ENCODE assay signal across 8 cellular contexts in the genomic region with DNA sequence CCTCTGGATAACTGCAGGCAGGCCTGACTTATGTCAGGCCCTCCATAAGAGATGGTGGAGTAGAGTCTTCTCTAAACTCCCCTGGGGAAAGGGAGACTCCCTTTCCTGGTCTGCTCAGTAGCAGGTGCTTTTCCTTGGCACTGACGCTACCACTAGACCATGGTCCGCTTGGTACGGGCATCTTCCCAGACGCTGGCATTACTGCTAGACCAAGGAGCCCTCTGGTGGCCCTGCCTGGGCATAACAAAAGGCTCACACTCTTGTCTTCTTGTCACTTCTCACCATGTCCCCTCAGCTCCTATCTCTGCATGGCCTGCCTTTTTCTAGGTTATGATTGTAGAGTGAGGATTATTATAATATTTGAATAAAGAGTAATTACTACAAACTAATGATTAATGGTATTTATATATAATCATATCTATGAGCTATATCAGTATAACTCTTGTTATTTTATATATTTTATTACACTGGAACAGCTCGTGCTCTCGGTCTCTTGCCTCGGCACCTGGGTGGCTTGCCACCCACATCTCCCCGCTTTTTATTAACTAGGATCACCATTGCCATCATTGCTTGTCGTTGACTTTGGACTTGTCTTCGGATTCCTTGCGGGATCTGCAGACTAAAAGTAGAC. TPM values are rescaled to one million over a fixed set of nuclear protein-coding genes. Genes with fewer than 3 reads are reported as not detected.
DNase-seq lines count a peak whose midpoint lies in the region; ATAC-seq, FAIRE-seq and TF ChIP-seq lines count a peak whose summit lies in the region.

No MANE protein-coding gene starts in this region.

- intact Hi-C loops in transverse colon (cut with DNase I; ENCODE audit: low total_unique reads), result no loop called here

- TF ChIP-seq EP300 in A549 (IDR thresholded peaks at IDR 0.05), result no peak
- TF ChIP-seq EP300 in transverse colon (IDR thresholded peaks at IDR 0.05; ENCODE audit: low read depth), result no peak

- POLR2A ChIA-PET in A549 (lab: Yijun Ruan, JAX), result interaction anchor here (1.0 to 1.7 kb wide), 2 partner anchors 22 to 30 kb away, joined by 3 to 19 read pairs; no protein-coding TSS in a partner anchor

- TF ChIP-seq CTCF in A549 (IDR thresholded peaks at IDR 0.05) (peak; percentile 81), epithelial cell of esophagus (IDR thresholded peaks at IDR 0.05; ENCODE audit: insufficient read depth, low read depth, low read length, missing control alignments) (peak; percentile 83), transverse colon (IDR thresholded peaks at IDR 0.05) (peak; percentile 69 to 78 (median 76))

- H3K27ac Mint-ChIP-seq in natural killer cell treated with Interleukin-12 subunit alpha and Interleukin-12 subunit beta and Interleukin-15 and Interleukin-18, amount 100 ng/mL, for 72 hours, result no peak overlapping the region

- peaks cover 5 to 11% of the 10 kb centered on the region in 2 donors for H3K27me3 Mint-ChIP-seq in natural killer cell treated with Interleukin-12 subunit alpha and Interleukin-12 subunit beta and Interleukin-15 and Interleukin-18, amount 100 ng/mL, for 72 hours

- H3K4me3 ChIP-seq in A549 (no peak overlapping the region), epithelial cell of esophagus (ENCODE audit: low read length) (no peak overlapping the region), transverse colon (no peak overlapping the region)

- no peak overlapping the region for H3K4me3 Mint-ChIP-seq in natural killer cell treated with Interleukin-12 subunit alpha and Interleukin-12 subunit beta and Interleukin-15 and Interleukin-18, amount 100 ng/mL, for 72 hours

- FAIRE-seq in A549 (lab: Jason Lieb, UNC) (no peak), GM18507 (lab: Jason Lieb, UNC) (peak; percentile 79)

- H3K27ac ChIP-seq in A549 (no peak overlapping the region), transverse colon (no peak overlapping the region)

- no peaks in the 10 kb centered on the region for H3K9me3 ChIP-seq in A549
- no peaks in the 10 kb centered on the region for H3K9me3 ChIP-seq in transverse colon

- no peaks in the 10 kb centered on the region for H3K27me3 ChIP-seq in transverse colon

- no peak for TF ChIP-seq POLR2A in A549 (IDR thresholded peaks at IDR 0.05; ENCODE audit: low read length)
- no peak for TF ChIP-seq POLR2A in transverse colon (IDR thresholded peaks at IDR 0.05)

- peak in 1 of 2 experiments; percentile 83 for DNase-seq in A549 (ENCODE audit: low read depth in 1 of 2, low spot score in 1 of 2)
- no peak for DNase-seq in GM18507 (ENCODE audit: extremely low spot score, insufficient read length, low read depth)
- DNase-seq in NCI-H526 treated with DMSO at 0.1 percent for 48 hours (lab: John Stamatoyannopoulos, UW), result peak; percentile 55
- DNase-seq in activated CD8-positive, alpha-beta memory T cell treated with anti-CD3 and anti-CD28 coated beads for 1 hour (ENCODE audit: extremely low read depth in 1 of 2, low read depth in 1 of 2), result peak; percentile 35 to 47
- peak; percentile 55 for DNase-seq in epithelial cell of esophagus (ENCODE audit: low read depth)
- peak; percentile 73 for DNase-seq in natural killer cell treated with Interleukin-12 subunit alpha and Interleukin-12 subunit beta and Interleukin-15 and Interleukin-18, amount 100 ng/mL, for 72 hours (ENCODE audit: low spot score)
- peak; percentile 82 for DNase-seq in transverse colon

- no peaks in the 10 kb centered on the region for H3K9me3 Mint-ChIP-seq in natural killer cell treated with Interleukin-12 subunit alpha and Interleukin-12 subunit beta and Interleukin-15 and Interleukin-18, amount 100 ng/mL, for 72 hours

- H3K36me3 Mint-ChIP-seq in natural killer cell treated with Interleukin-12 subunit alpha and Interleukin-12 subunit beta and Interleukin-15 and Interleukin-18, amount 100 ng/mL, for 72 hours, result no peaks in the 10 kb centered on the region

- 42% methylated on average over 11 of the region's 11 CpGs for whole genome bisulfite sequencing in A549 (ENCODE audit: missing lambda C conversion rate)
- 51 to 65% methylated on average over 7 to 11 of the region's 11 CpGs for WGBS in transverse colon (ENCODE audit: low coverage in 1 of 2), 2 donors

- TF ChIP-seq RAD21 in A549 (conservative IDR thresholded peaks at IDR 0.05 in 1 of 2, IDR thresholded peaks at IDR 0.05 in 1 of 2), result peak; percentile 79 to 83

- peaks cover 11% of the 10 kb centered on the region for H3K4me1 ChIP-seq in A549
- H3K4me1 ChIP-seq in transverse colon, result peaks cover 0 to 10% (median 3%) of the 10 kb centered on the region in 4 donors

- ATAC-seq in A549 (peak; percentile 41 to 74; a peak in 4 of 6 replicates), GM18511 (IDR thresholded peaks at IDR 0.05; ENCODE audit: unreplicated experiment) (no peak)
- no peak for ATAC-seq in natural killer cell treated with Interleukin-12 subunit alpha and Interleukin-12 subunit beta and Interleukin-15 and Interleukin-18, amount 100 ng/mL, for 72 hours

- peaks cover 13 to 27% of the 10 kb centered on the region in 2 donors for H3K4me1 Mint-ChIP-seq in natural killer cell treated with Interleukin-12 subunit alpha and Interleukin-12 subunit beta and Interleukin-15 and Interleukin-18, amount 100 ng/mL, for 72 hours (ENCODE audit: low read depth in 2 of 2)

- peak overlapping the region; percentile 35; the same call in 2 of the 3 replicates for H3K4me2 ChIP-seq in A549

- H3K36me3 ChIP-seq in transverse colon, result no peaks in the 10 kb centered on the region

- in situ Hi-C loops in transverse colon (cut with MboI; ENCODE audit: low pct_ligation_motif_present in 1 of 4, low pct_unique_long_range_greater_than_20kb in 1 of 4, low sequenced_read_pairs in 3 of 4), result loop anchor here in 2 of 4 donors (25.0 kb wide), 3 partner anchors 152 to 327 kb away; partner anchors contain the start of genes IFI35 (in 1 of the 2), RND2 (in 1 of the 2) and VAT1 (in 1 of the 2)

- CTCF ChIA-PET in A549 (lab: Yijun Ruan, JAX), result interaction anchor here (0.6 to 12.9 kb wide), 16 partner anchors 9 to 421 kb away, joined by 3 to 178 read pairs (median 4); partner anchors contain the start of genes ARL4D and DHX8

TF ChIP-seq in A549, 52 proteins besides CTCF, POLR2A, EP300 and RAD21:
- TF ChIP-seq SMC3 (IDR thresholded peaks at IDR 0.05) (peak; percentile 75), JUN (IDR thresholded peaks at IDR 0.05) (no peak)

RNA-seq across cellular contexts. Expression of gene ARL4D, which starts 59.8 kb away (rescaled TPM):
- polyA plus RNA-seq in A549 (2011; rRNA removed) (21.0 and 21.1 TPM in 2 replicates), A549 (2017; fragmentation: RNase III; extraction: RNeasy Plus Mini Kit Qiagen cat#74134 plus additional on column Dnase treatment) (9.9 to 11.9 TPM (median 11.7 TPM) in 3 replicates)
- polyA plus RNA-seq in A549 (2012; cell fraction: cytosol; rRNA removed), result 27.5 and 29.3 TPM in 2 replicates
- 21.1 and 26.6 TPM in 2 replicates for polyA plus RNA-seq in A549 (2012; cell fraction: nucleus; rRNA removed)
- 18.6 and 19.9 TPM in 2 replicates for polyA minus RNA-seq in A549 (2011; rRNA and poly(A)+ RNA removed)
- 1 to 10 TPM; 1.5 to 1.7 TPM for total RNA-seq in natural killer cell treated with Interleukin-12 subunit alpha and Interleukin-12 subunit beta and Interleukin-15 and Interleukin-18, amount 100 ng/mL, for 72 hours
- total RNA-seq in transverse colon, result 10 to 100 TPM in 1 of 4 donors, 1 to 10 TPM in 3; 6.7 to 29.5 (median 8.8) TPM

Comparison
In these comparisons a context has a peak if more than half of its experiments do, and no peak if none do; other contexts are left out.
1. ATAC-seq: peak in A549 (2 of 2); none in natural killer cell treated with Interleukin-12 subunit alpha and Interleukin-12 subunit beta and Interleukin-15 and Interleukin-18, amount 100 ng/mL, for 72 hours (0 of 2) and GM18511 (single experiment).
2. Peak in every context shown above with its lines, with median percentiles within 50 percentile points of each other: CTCF ChIP-seq.